9 cellular contexts compared by ENCODE assay signal in the genomic region with DNA sequence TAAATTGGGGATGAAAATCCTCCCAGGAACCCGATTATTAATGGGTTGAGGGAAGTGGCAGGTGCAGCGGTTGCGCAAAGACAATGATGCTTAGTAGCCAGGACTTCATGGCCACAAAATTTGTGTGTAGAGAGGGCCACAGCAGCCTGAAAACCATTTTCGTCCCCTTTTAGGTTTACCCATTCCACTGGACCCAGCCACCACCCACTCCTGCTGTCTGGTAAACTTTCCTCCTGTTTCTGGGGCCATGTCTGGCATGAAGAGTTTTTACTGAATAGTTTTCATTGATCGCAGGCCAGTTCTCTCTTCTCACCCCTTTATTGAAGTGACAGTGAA.
A peak's percentile ranks its signal among the peaks of the same experiment; 100 is the strongest.
DNase-seq lines count a peak whose midpoint lies in the region; ATAC-seq, FAIRE-seq and TF ChIP-seq lines count a peak whose summit lies in the region.
"Had no signal": no experiment of that assay in that cellular context is flagged by ENCODE, and none has a peak within 500 bp of the region (broad histone marks: within the 10 kb centered on the region; RNA-seq: fewer than 3 reads in every experiment).

No MANE protein-coding gene starts in this region.

- no peak overlapping the region for H3T11ph ChIP-seq in H9 (ENCODE audit: low read length)

- no peak overlapping the region for H2AFZ ChIP-seq in H9 (ENCODE audit: low read length)

- H3K27me3 Mint-ChIP-seq in H9 (ENCODE audit: low read depth), result peaks cover 52% of the 10 kb centered on the region
- H3K27me3 Mint-ChIP-seq in activated CD8-positive, alpha-beta T cell treated with anti-CD3 and anti-CD28 coated beads, Interleukin-2, amount 10 ng/mL, durations not matched to agents 7 days and 5 days (ENCODE audit: low read depth), result peaks cover 19% of the 10 kb centered on the region

- no peak for TF ChIP-seq CTCF in H9 (conservative IDR thresholded peaks at IDR 0.05)

- CTCF ChIA-PET in activated CD8-positive, alpha-beta T cell treated with anti-CD3 and anti-CD28 coated beads, Interleukin-2, amount 10 ng/mL, durations not matched to agents 7 days and 5 days (lab: Charles Lee), result interaction anchor here (2.7 kb wide), 1 partner anchor 16 kb away, joined by 10 read pairs; no protein-coding TSS in a partner anchor

- H3K14ac ChIP-seq in H9 (ENCODE audit: insufficient read depth, low read length), result no peak overlapping the region

- H3K4ac ChIP-seq in H9 (ENCODE audit: low read depth, low read length), result no peak overlapping the region

- H3K9ac ChIP-seq in H9 (ENCODE audit: extremely low read depth, insufficient read length, low read length), result no peak overlapping the region

- H4K20me1 ChIP-seq in H9 (ENCODE audit: control insufficient read depth, insufficient read depth, insufficient read length), result no peaks in the 10 kb centered on the region

- peaks cover 0 to 4% (median 2%) of the 10 kb centered on the region in 3 experiments; a peak in 3 of 7 replicates for H3K36me3 Mint-ChIP-seq in H9 (ENCODE audit: insufficient read depth in 1 of 3, low read depth in 3 of 3)
- H3K36me3 Mint-ChIP-seq in activated CD8-positive, alpha-beta T cell treated with anti-CD3 and anti-CD28 coated beads, Interleukin-2, amount 10 ng/mL, durations not matched to agents 7 days and 5 days (ENCODE audit: low read depth), result peaks cover 8% of the 10 kb centered on the region

- no peak for ATAC-seq in activated CD8-positive, alpha-beta T cell treated with anti-CD3 and anti-CD28 coated beads, Interleukin-2, amount 10 ng/mL, durations not matched to agents 7 days and 5 days
- no peak for ATAC-seq in HG02588 (IDR thresholded peaks at IDR 0.05; ENCODE audit: unreplicated experiment)
- ATAC-seq: HCT116 had no signal

- peaks cover 5% of the 10 kb centered on the region for H3K23me2 ChIP-seq in H9 (ENCODE audit: insufficient read length, low read depth, low read length, poor library complexity, severe bottlenecking)

- no peak overlapping the region for H4K5ac ChIP-seq in H9 (ENCODE audit: insufficient read length, low read depth, low read length)

- no peaks in the 10 kb centered on the region for H3K79me1 ChIP-seq in H9 (ENCODE audit: insufficient read depth, low read depth, low read length, poor library complexity, severe bottlenecking)

- H3K27ac ChIP-seq in H9 (ENCODE audit: insufficient read length, low read depth, low read length) (no peak overlapping the region), small intestine (ENCODE audit: low read depth in 1 of 2, low read length in 1 of 2) (peak overlapping the region in 1 of 2 donors; percentile 71)

- H3K18ac ChIP-seq in H9 (ENCODE audit: insufficient read length, low read depth, low read length), result no peak overlapping the region

- WGBS in H9 (ENCODE audit: extremely low coverage, insufficient read length, low lambda C conversion rate), result no CpG with 5 or more reads among the region's 5 CpGs
- WGBS in small intestine, 3 donors, result 17 to 24% (median 18%) methylated on average over 5 of the region's 5 CpGs

- peaks cover 42 to 43% of the 10 kb centered on the region in 2 experiments for H3K4me1 Mint-ChIP-seq in H9
- H3K4me1 Mint-ChIP-seq in activated CD8-positive, alpha-beta T cell treated with anti-CD3 and anti-CD28 coated beads, Interleukin-2, amount 10 ng/mL, durations not matched to agents 7 days and 5 days (ENCODE audit: low read depth), result peaks cover 13% of the 10 kb centered on the region

- no peak overlapping the region for H2AK5ac ChIP-seq in H9 (ENCODE audit: insufficient read length, low read length)

- DNase-seq in H9, result no peak
- DNase-seq in activated CD8-positive, alpha-beta T cell treated with anti-CD3 and anti-CD28 coated beads, Interleukin-2, amount 10 ng/mL, durations not matched to agents 7 days and 5 days, result no peak
- DNase-seq in small intestine, result no peak
- DNase-seq in hypothalamus (lab: John Stamatoyannopoulos, UW), result no peak
- no peak for DNase-seq in NCI-H2171 (lab: John Stamatoyannopoulos, UW)
- no peak for DNase-seq in SHP77 (lab: John Stamatoyannopoulos, UW)

- POLR2A ChIA-PET in activated CD8-positive, alpha-beta T cell treated with anti-CD3 and anti-CD28 coated beads, Interleukin-2, amount 10 ng/mL, durations not matched to agents 7 days and 5 days (lab: Charles Lee), result interaction anchor here (1.0 kb wide), 1 partner anchor 209 kb away, joined by 3 read pairs; no protein-coding TSS in a partner anchor

- no peak overlapping the region for H4K8ac ChIP-seq in H9 (replicated peaks; ENCODE audit: insufficient read length, low read depth, low read length)

- no peaks in the 10 kb centered on the region for H3K36me3 ChIP-seq in small intestine (ENCODE audit: control insufficient read depth in 2 of 2, insufficient read depth in 2 of 2, low read length in 2 of 2)

- no peak overlapping the region for H2BK120ac ChIP-seq in H9 (ENCODE audit: low read depth, low read length, poor library complexity, severe bottlenecking)

- H2BK12ac ChIP-seq in H9 (ENCODE audit: insufficient read length, low read depth, low read length), result no peak overlapping the region

- H3K4me2 ChIP-seq in H9 (ENCODE audit: insufficient read depth, insufficient read length, low read length), result peak overlapping the region; percentile 81

- no peak for FAIRE-seq in small intestine (lab: Jason Lieb, UNC)

- H3K23ac ChIP-seq in H9 (ENCODE audit: insufficient read length, low read depth, low read length), result no peak overlapping the region

- no peak overlapping the region for H2BK15ac ChIP-seq in H9 (ENCODE audit: low read depth, low read length)

- H2BK5ac ChIP-seq in H9 (ENCODE audit: insufficient read length, low read length), result no peak overlapping the region

- H4K91ac ChIP-seq in H9 (ENCODE audit: insufficient read length, low read depth, low read length), result no peak overlapping the region

- peaks cover 7% of the 10 kb centered on the region; the same call in 1 of the 2 replicates for H3K4me1 ChIP-seq in H9 (ENCODE audit: insufficient read depth, low read length)
- peaks cover 0 to 3% of the 10 kb centered on the region in 2 donors for H3K4me1 ChIP-seq in small intestine (ENCODE audit: control insufficient read depth in 2 of 2, insufficient read depth in 1 of 2, low read depth in 1 of 2, low read length in 1 of 2)

- H3K56ac ChIP-seq in H9 (ENCODE audit: insufficient read length, low read depth, low read length), result no peak overlapping the region

- H3K4me3 ChIP-seq in iPS-11a (ENCODE audit: low read depth, low read length), result peak overlapping the region; percentile 76
- peak overlapping the region; percentile 44 to 49 for H3K4me3 ChIP-seq in small intestine (ENCODE audit: low read depth in 1 of 2, low read length in 2 of 2)

- no peak overlapping the region for H2BK20ac ChIP-seq in H9 (ENCODE audit: low read depth, low read length, poor library complexity, severe bottlenecking)

- H3K9me3 Mint-ChIP-seq in H9, result peaks cover 0 to 6% of the 10 kb centered on the region in 2 experiments; a peak in 2 of 5 replicates
- peaks cover 12% of the 10 kb centered on the region for H3K9me3 Mint-ChIP-seq in activated CD8-positive, alpha-beta T cell treated with anti-CD3 and anti-CD28 coated beads, Interleukin-2, amount 10 ng/mL, durations not matched to agents 7 days and 5 days (ENCODE audit: insufficient read depth)

- no peaks in the 10 kb centered on the region for H3K79me2 ChIP-seq in H9 (ENCODE audit: insufficient read depth, low read length)

- peak overlapping the region; percentile 73 to 80 for H3K4me3 Mint-ChIP-seq in H9
- H3K4me3 Mint-ChIP-seq in activated CD8-positive, alpha-beta T cell treated with anti-CD3 and anti-CD28 coated beads, Interleukin-2, amount 10 ng/mL, durations not matched to agents 7 days and 5 days, result peak overlapping the region; percentile 73

- no peaks in the 10 kb centered on the region for H3K27me3 ChIP-seq in H9 (ENCODE audit: insufficient read depth, low read length)
- no peaks in the 10 kb centered on the region for H3K27me3 ChIP-seq in small intestine (ENCODE audit: control insufficient read depth in 2 of 2, insufficient read depth in 2 of 2, low read length in 2 of 2)

- no peak overlapping the region for H3K27ac Mint-ChIP-seq in H9
- peak overlapping the region; percentile 79 for H3K27ac Mint-ChIP-seq in activated CD8-positive, alpha-beta T cell treated with anti-CD3 and anti-CD28 coated beads, Interleukin-2, amount 10 ng/mL, durations not matched to agents 7 days and 5 days

- H3K9me3 ChIP-seq in H9 (ENCODE audit: control insufficient read depth, low read depth, low read length) (no peaks in the 10 kb centered on the region), small intestine (ENCODE audit: control insufficient read depth, low read depth) (no peaks in the 10 kb centered on the region)
